ENCODE assay signal across 18 cellular contexts in genomic region chr3:50318163-50318562, GRCh38. TPM values are rescaled to one million over a fixed set of nuclear protein-coding genes. Genes with fewer than 3 reads are reported as not detected.
DNase-seq lines count a peak whose midpoint lies in the region; ATAC-seq and TF ChIP-seq lines count a peak whose summit lies in the region.
"Had no signal": no experiment of that assay in that cellular context is flagged by ENCODE, and none has a peak within 500 bp of the region (broad histone marks: within the 10 kb centered on the region; RNA-seq: fewer than 3 reads in every experiment).

No MANE protein-coding gene starts in this region.

- H3K9me1 ChIP-seq in IMR-90 (ENCODE audit: insufficient read depth, low read length) = peaks cover 23% of the 10 kb centered on the region

- TF ChIP-seq CTCF in IMR-90 (conservative IDR thresholded peaks at IDR 0.05; ENCODE audit: low read depth, low read length) (no peak), mammary epithelial cell (conservative IDR thresholded peaks at IDR 0.05 in 1 of 2, IDR thresholded peaks at IDR 0.05 in 1 of 2; ENCODE audit: extremely low read depth in 1 of 2, insufficient read depth in 1 of 2, low read depth in 1 of 2, low read length in 2 of 2) (no peak), lower lobe of right lung (IDR thresholded peaks at IDR 0.05) (no peak), smooth muscle cell (IDR thresholded peaks at IDR 0.05; ENCODE audit: borderline replicate concordance, insufficient read depth, poor library complexity, severe bottlenecking) (no peak), adrenal gland (IDR thresholded peaks at IDR 0.05) (no peak), A673 (conservative IDR thresholded peaks at IDR 0.05; ENCODE audit: low read depth, low read length) (no peak), osteocyte (IDR thresholded peaks at IDR 0.05) (no peak)

- H3K27me3 Mint-ChIP-seq in osteocyte (ENCODE audit: unreplicated experiment) = no peaks in the 10 kb centered on the region
- H3K27me3 Mint-ChIP-seq: naive thymus-derived CD4-positive, alpha-beta T cell had no signal

- dilution Hi-C loops in IMR-90 (cut with HindIII; ENCODE audit: low sequenced_read_pairs, unreplicated experiment) (no loop called here), mammary epithelial cell (cut with HindIII; ENCODE audit: low sequenced_read_pairs) (no loop called here)

- no peaks in the 10 kb centered on the region for H3K9me3 Mint-ChIP-seq in osteocyte (ENCODE audit: unreplicated experiment)
- H3K9me3 Mint-ChIP-seq: activated naive CD4-positive, alpha-beta T cell treated with anti-CD3 and anti-CD28 coated beads for 36 hours; naive thymus-derived CD4-positive, alpha-beta T cell had no signal

- no peak overlapping the region for H4K91ac ChIP-seq in IMR-90 (ENCODE audit: insufficient read depth, low read depth, low read length)

- H3K36me3 ChIP-seq in IMR-90 (ENCODE audit: control insufficient read depth, insufficient read depth, low read length) (peaks cover 38% of the 10 kb centered on the region), mammary epithelial cell (ENCODE audit: insufficient read depth, low read length) (no peaks in the 10 kb centered on the region), lower lobe of right lung (peaks cover 47% of the 10 kb centered on the region), smooth muscle cell (ENCODE audit: low read depth) (no peaks in the 10 kb centered on the region), adrenal gland (replicated peaks in 1 of 2) (peaks cover 0 to 31% of the 10 kb centered on the region in 2 donors), A673 (ENCODE audit: insufficient read depth, low read length, poor library complexity, severe bottlenecking) (no peaks in the 10 kb centered on the region)

- H3K4me2 ChIP-seq in IMR-90 (ENCODE audit: low read depth, low read length) = no peak overlapping the region
- H3K4me2 ChIP-seq in mammary epithelial cell (ENCODE audit: insufficient read depth, low read depth, low read length) = peak overlapping the region; percentile 58
- no peak overlapping the region for H3K4me2 ChIP-seq in smooth muscle cell

- no peak overlapping the region for H4K5ac ChIP-seq in IMR-90 (ENCODE audit: low read depth, low read length)

- CTCF ChIA-PET in IMR-90 (lab: Yijun Ruan, JAX) = no interaction called here
- CTCF ChIA-PET in mammary epithelial cell (lab: Charles Lee; ENCODE audit: low non-redundant PET) = no interaction called here
- CTCF ChIA-PET in A673 (lab: Charles Lee) = no interaction called here

- no peak overlapping the region for H2AK9ac ChIP-seq in IMR-90 (replicated peaks; ENCODE audit: low read depth, low read length, poor library complexity)

- TSS peak; percentile 38 for BruUV-seq in IMR-90 (replicated peaks; lab: Mats Ljungman, UMichigan)
- no TSS peak for BruUV-seq in mammary epithelial cell (replicated peaks; lab: Mats Ljungman, UMichigan)
- no TSS peak for BruUV-seq in A673 (replicated peaks; lab: Mats Ljungman, UMichigan)

- H3K9ac ChIP-seq in IMR-90 (ENCODE audit: low read depth, low read length) (no peak overlapping the region), mammary epithelial cell (ENCODE audit: insufficient read depth, low read length) (no peak overlapping the region), smooth muscle cell (ENCODE audit: low read depth) (no peak overlapping the region)

- no peak overlapping the region for H3K27ac Mint-ChIP-seq in osteocyte (ENCODE audit: unreplicated experiment)
- H3K27ac Mint-ChIP-seq: activated naive CD4-positive, alpha-beta T cell treated with anti-CD3 and anti-CD28 coated beads for 36 hours; naive thymus-derived CD4-positive, alpha-beta T cell; WTC11 had no signal

- POLR2A ChIA-PET in IMR-90 (lab: Charles Lee; ENCODE audit: unreplicated experiment) (no interaction called here), A673 (lab: Charles Lee; ENCODE audit: low non-redundant PET) (no interaction called here)

- no peak overlapping the region for H3K56ac ChIP-seq in IMR-90 (ENCODE audit: extremely low read depth, insufficient read depth, low read length)

- H4K8ac ChIP-seq in IMR-90 (ENCODE audit: low read depth in 2 of 2, low read length in 2 of 2) = no peak overlapping the region

- H3K4me1 ChIP-seq in IMR-90 (ENCODE audit: control insufficient read depth, insufficient read depth, low read length) (peaks cover 25% of the 10 kb centered on the region), mammary epithelial cell (ENCODE audit: insufficient read depth, low read length) (peaks cover 58% of the 10 kb centered on the region), lower lobe of right lung (peaks cover 88% of the 10 kb centered on the region), smooth muscle cell (ENCODE audit: low read depth) (peaks cover 17% of the 10 kb centered on the region), adrenal gland (replicated peaks in 1 of 2) (peaks cover 45 to 58% of the 10 kb centered on the region in 2 donors), A673 (ENCODE audit: insufficient read depth, low read length, poor library complexity, severe bottlenecking) (peaks cover 3% of the 10 kb centered on the region)

- no peak overlapping the region for H2AK5ac ChIP-seq in IMR-90 (ENCODE audit: low read depth, low read length)

- no peak overlapping the region for H2BK15ac ChIP-seq in IMR-90 (ENCODE audit: low read depth, low read length)

- H3K36me3 Mint-ChIP-seq in osteocyte (ENCODE audit: unreplicated experiment) = peaks cover 7% of the 10 kb centered on the region

- TF ChIP-seq POLR2A in IMR-90 (IDR thresholded peaks at IDR 0.05; ENCODE audit: low read depth, low read length) (no peak), adrenal gland (IDR thresholded peaks at IDR 0.05) (no peak)

- H3K4me3 ChIP-seq in IMR-90 (ENCODE audit: insufficient read depth, low read depth, low read length) (no peak overlapping the region), mammary epithelial cell (replicated peaks in 1 of 3; ENCODE audit: insufficient read depth in 1 of 3, low read depth in 2 of 3, low read length in 3 of 3) (no peak overlapping the region), lower lobe of right lung (peak overlapping the region; percentile 91), smooth muscle cell (no peak overlapping the region), adrenal gland (peak overlapping the region in 1 of 4 donors; percentile 17), A673 (ENCODE audit: low read depth, low read length, poor library complexity, severe bottlenecking) (no peak overlapping the region)

- H3F3A ChIP-seq in smooth muscle cell (ENCODE audit: low read depth) = peaks cover 2% of the 10 kb centered on the region

- ATAC-seq in IMR-90 (ENCODE audit: low read depth) = no peak
- no peak for ATAC-seq in lower lobe of right lung
- no peak for ATAC-seq in HG02623 (IDR thresholded peaks at IDR 0.05; ENCODE audit: unreplicated experiment)
- ATAC-seq: naive thymus-derived CD4-positive, alpha-beta T cell; WTC11 had no signal

- no peaks in the 10 kb centered on the region for H3K9me3 ChIP-seq in IMR-90 (ENCODE audit: control insufficient read depth, insufficient read depth, low read length)
- H3K9me3 ChIP-seq in mammary epithelial cell (replicated peaks; ENCODE audit: insufficient read depth, low read length) = no peaks in the 10 kb centered on the region
- H3K9me3 ChIP-seq in lower lobe of right lung = no peaks in the 10 kb centered on the region
- no peaks in the 10 kb centered on the region for H3K9me3 ChIP-seq in smooth muscle cell (replicated peaks; ENCODE audit: low read depth)
- H3K9me3 ChIP-seq in adrenal gland (replicated peaks in 1 of 3) = no peaks in the 10 kb centered on the region
- H3K9me3 ChIP-seq in A673 (ENCODE audit: low read depth, low read length, poor library complexity, severe bottlenecking) = no peaks in the 10 kb centered on the region

- DNase-seq in IMR-90 (no peak), mammary epithelial cell (no peak), lower lobe of right lung (no peak), smooth muscle cell (lab: John Stamatoyannopoulos, UW; ENCODE audit: unreplicated experiment) (no peak), adrenal gland (no peak), A673 (ENCODE audit: low spot score) (no peak), osteocyte (ENCODE audit: extremely low spot score, unreplicated experiment) (no peak)
- DNase-seq: activated naive CD4-positive, alpha-beta T cell treated with anti-CD3 and anti-CD28 coated beads for 36 hours; glutamatergic neuron; Karpas-422; naive thymus-derived CD4-positive, alpha-beta T cell; NCI-H1694; NCI-H524; T-helper 1 cell had no signal

- H4K20me1 ChIP-seq in IMR-90 (ENCODE audit: insufficient read depth, low read length) (0 out of 2 replicates have a peak, but pooled peaks cover 18% of the 10 kb centered on the region), mammary epithelial cell (ENCODE audit: insufficient read depth, low read length) (no peaks in the 10 kb centered on the region), smooth muscle cell (ENCODE audit: low read depth) (peaks cover 24% of the 10 kb centered on the region)

- in situ Hi-C loops in IMR-90 (cut with MboI; ENCODE audit: low sequenced_read_pairs) = no loop called here
- in situ Hi-C loops in mammary epithelial cell (cut with MboI; ENCODE audit: low sequenced_read_pairs in 2 of 2) = no loop called here

- intact Hi-C loops in IMR-90 (cut with micrococcal nuclease) = no loop called here
- intact Hi-C loops in mammary epithelial cell (cut with micrococcal nuclease) = no loop called here
- intact Hi-C loops in lower lobe of right lung (cut with DNase I) = no loop called here
- intact Hi-C loops in adrenal gland (cut with DNase I) = no loop called here
- intact Hi-C loops in A673 (cut with micrococcal nuclease; ENCODE audit: unreplicated experiment) = no loop called here

- no peak overlapping the region for H3K4ac ChIP-seq in IMR-90 (ENCODE audit: low read depth, low read length)

- peaks cover 28% of the 10 kb centered on the region for H3K4me1 Mint-ChIP-seq in osteocyte (ENCODE audit: unreplicated experiment)

- H3K18ac ChIP-seq in IMR-90 (ENCODE audit: low read depth, low read length) = no peak overlapping the region

- peaks cover 29 to 57% of the 10 kb centered on the region in 2 experiments for H3K79me1 ChIP-seq in IMR-90 (ENCODE audit: low read depth in 1 of 2, low read length in 2 of 2)

- H3K79me2 ChIP-seq in mammary epithelial cell (ENCODE audit: insufficient read depth, low read length) = peaks cover 43% of the 10 kb centered on the region
- H3K79me2 ChIP-seq in smooth muscle cell (ENCODE audit: low read depth) = peaks cover 20% of the 10 kb centered on the region

- H3K27ac ChIP-seq in IMR-90 (ENCODE audit: insufficient read depth, low read length) (no peak overlapping the region), mammary epithelial cell (ENCODE audit: insufficient read depth, low read depth, low read length) (peak overlapping the region; percentile 78), lower lobe of right lung (peak overlapping the region; percentile 98), smooth muscle cell (ENCODE audit: low read depth) (peak overlapping the region; percentile 75), adrenal gland (peak overlapping the region in 1 of 5 donors; percentile 25), A673 (ENCODE audit: low read depth, low read length, poor library complexity, severe bottlenecking) (no peak overlapping the region)
- H3K27ac ChIP-seq: HL-60 had no signal

- H3K4me3 Mint-ChIP-seq in osteocyte (ENCODE audit: unreplicated experiment) = no peak overlapping the region
- H3K4me3 Mint-ChIP-seq: activated naive CD4-positive, alpha-beta T cell treated with anti-CD3 and anti-CD28 coated beads for 36 hours had no signal

- no peak overlapping the region for H2BK120ac ChIP-seq in IMR-90 (ENCODE audit: low read depth, low read length)

- H3K14ac ChIP-seq in IMR-90 (replicated peaks; ENCODE audit: low read depth, low read length) = no peak overlapping the region

- 95% methylated on average over 10 of the region's 11 CpGs; no CpG with 5 or more reads in 1 of the 2 experiments for WGBS in IMR-90 (ENCODE audit: extremely low coverage in 2 of 2, insufficient read length in 1 of 2), 2 experiments
- WGBS in mammary epithelial cell (ENCODE audit: low coverage, missing lambda C conversion rate) = 96% methylated on average over 5 of the region's 11 CpGs
- WGBS in smooth muscle cell (ENCODE audit: low lambda C conversion rate) = 98% methylated on average over 11 of the region's 11 CpGs
- WGBS in adrenal gland, 4 donors = 80 to 93% (median 82%) methylated on average over 6 to 11 of the region's 11 CpGs; no CpG with 5 or more reads in 1 of the 4 donors

- H2BK5ac ChIP-seq in IMR-90 (ENCODE audit: low read depth, low read length, poor library complexity, severe bottlenecking) = no peak overlapping the region

- H3K23ac ChIP-seq in IMR-90 (ENCODE audit: low read depth, low read length) = no peak overlapping the region

- H2AFZ ChIP-seq in IMR-90 (replicated peaks; ENCODE audit: low read length, poor library complexity) = no peak overlapping the region
- no peak overlapping the region for H2AFZ ChIP-seq in mammary epithelial cell (ENCODE audit: low read depth, low read length)
- H2AFZ ChIP-seq in smooth muscle cell (ENCODE audit: low read depth) = no peak overlapping the region

- no peak for TF ChIP-seq RAD21 in IMR-90 (IDR thresholded peaks at IDR 0.05; ENCODE audit: low read length)

- H2BK20ac ChIP-seq in IMR-90 (ENCODE audit: low read depth, low read length) = no peak overlapping the region

- no peaks in the 10 kb centered on the region for H3K27me3 ChIP-seq in IMR-90 (ENCODE audit: control insufficient read depth, insufficient read depth, low read length)
- H3K27me3 ChIP-seq in mammary epithelial cell (ENCODE audit: insufficient read depth, low read length) = no peaks in the 10 kb centered on the region
- H3K27me3 ChIP-seq in lower lobe of right lung (ENCODE audit: low read depth) = no peaks in the 10 kb centered on the region
- H3K27me3 ChIP-seq in smooth muscle cell (ENCODE audit: low read depth) = no peaks in the 10 kb centered on the region
- H3K27me3 ChIP-seq in adrenal gland = no peaks in the 10 kb centered on the region
- no peaks in the 10 kb centered on the region for H3K27me3 ChIP-seq in A673 (replicated peaks; ENCODE audit: insufficient read depth, low read depth, low read length, poor library complexity)

RNA-seq across cellular contexts. Expression of gene HYAL2, which starts 4.4 kb away (rescaled TPM):
- total RNA-seq in IMR-90 (2012; rRNA removed) = 53.6 and 56.8 TPM in 2 replicates
- polyA plus RNA-seq in IMR-90 (2012; rRNA removed) = 104 and 114 TPM in 2 replicates
- polyA plus RNA-seq in IMR-90 (2012; cell fraction: cytosol; rRNA removed) = 59.7 and 156 TPM in 2 replicates
- 32.0 and 77.6 TPM in 2 replicates for polyA plus RNA-seq in IMR-90 (2012; cell fraction: nucleus; rRNA removed; ENCODE audit: low replicate concordance)
- 10 to 100 TPM; 37.0 to 65.5 TPM for total RNA-seq in mammary epithelial cell
- 77.9 TPM for polyA plus RNA-seq in mammary epithelial cell
- polyA minus RNA-seq in mammary epithelial cell = 56.5 TPM
- total RNA-seq in lower lobe of right lung = 155 TPM
- total RNA-seq in smooth muscle cell = 74.7 and 88.0 TPM in 2 replicates
- 72.8 and 83.3 TPM in 2 replicates for polyA plus RNA-seq in smooth muscle cell
- 100 to 1,000 TPM in 4 of 8 donors, 10 to 100 TPM in 4; 62.9 to 186 (median 99.8) TPM for total RNA-seq in adrenal gland
- polyA plus RNA-seq in adrenal gland = 100 to 1,000 TPM in 2 of 3 donors, 10 to 100 TPM in 1; 28.0 to 147 (median 109) TPM
- 17.7 and 18.1 TPM in 2 replicates for total RNA-seq in A673 (2021)
- total RNA-seq in osteocyte = 34.1 and 37.0 TPM in 2 replicates

RNA-seq across cellular contexts. Expression of gene TUSC2, which starts 9.9 kb away (rescaled TPM):
- 13.4 and 14.2 TPM in 2 replicates for total RNA-seq in IMR-90 (2012; rRNA removed)
- 24.0 and 24.8 TPM in 2 replicates for polyA plus RNA-seq in IMR-90 (2012; rRNA removed)
- polyA plus RNA-seq in IMR-90 (2012; cell fraction: cytosol; rRNA removed) = 61.1 and 70.8 TPM in 2 replicates
- polyA plus RNA-seq in IMR-90 (2012; cell fraction: nucleus; rRNA removed; ENCODE audit: low replicate concordance) = 24.8 and 29.9 TPM in 2 replicates
- 10 to 100 TPM; 22.0 to 22.4 TPM for total RNA-seq in mammary epithelial cell
- polyA plus RNA-seq in mammary epithelial cell = 34.4 TPM
- 27.6 TPM for polyA minus RNA-seq in mammary epithelial cell
- total RNA-seq in lower lobe of right lung = 29.4 TPM
- 25.1 and 28.8 TPM in 2 replicates for total RNA-seq in smooth muscle cell
- 53.4 and 57.5 TPM in 2 replicates for polyA plus RNA-seq in smooth muscle cell
- total RNA-seq in adrenal gland = 10 to 100 TPM; 29.0 to 64.3 (median 35.6) TPM
- 10 to 100 TPM; 28.8 to 35.5 (median 31.9) TPM for polyA plus RNA-seq in adrenal gland
- 14.6 and 15.2 TPM in 2 replicates for total RNA-seq in A673 (2021)
- 16.9 and 18.3 TPM in 2 replicates for total RNA-seq in osteocyte

RNA-seq across cellular contexts. Expression of gene HYAL1, which starts 14.8 kb away (rescaled TPM):
- total RNA-seq in IMR-90 (2012; rRNA removed) (under 0.01 and 0.36 TPM in 2 replicates), mammary epithelial cell (under 1 TPM; 0.17 to 0.40 TPM), lower lobe of right lung (58.2 TPM), smooth muscle cell (0.54 and 1.0 TPM in 2 replicates), adrenal gland (10 to 100 TPM; 19.9 to 50.5 (median 36.8) TPM), A673 (2021) (0.37 TPM in 1 of 2 replicates, not detected in the other), osteocyte (0.60 and 0.83 TPM in 2 replicates)
- polyA plus RNA-seq in IMR-90 (2012; rRNA removed) (0.29 and 0.32 TPM in 2 replicates), mammary epithelial cell (2.5 TPM), smooth muscle cell (1.4 TPM in 1 of 2 replicates, not detected in the other), adrenal gland (10 to 100 TPM in 2 of 3 donors, 1 to 10 TPM in 1; 9.7 to 50.1 (median 16.5) TPM)
- 0.21 and 0.32 TPM in 2 replicates for polyA plus RNA-seq in IMR-90 (2012; cell fraction: cytosol; rRNA removed)
- polyA plus RNA-seq in IMR-90 (2012; cell fraction: nucleus; rRNA removed; ENCODE audit: low replicate concordance) = 1.4 and 2.3 TPM in 2 replicates
- polyA minus RNA-seq in mammary epithelial cell = 7.8 TPM
- total RNA-seq: activated naive CD4-positive, alpha-beta T cell treated with anti-CD3 and anti-CD28 coated beads for 36 hours; kidney epithelial cell had no signal

RNA-seq across cellular contexts. Expression of gene HYAL3, which starts 19.0 kb away (rescaled TPM):
- total RNA-seq in IMR-90 (2012; rRNA removed) = 2.2 and 2.7 TPM in 2 replicates
- polyA plus RNA-seq in IMR-90 (2012; rRNA removed) = 5.7 and 7.6 TPM in 2 replicates
- polyA plus RNA-seq in IMR-90 (2012; cell fraction: cytosol; rRNA removed) = 7.4 and 11.3 TPM in 2 replicates
- 4.6 and 10.7 TPM in 2 replicates for polyA plus RNA-seq in IMR-90 (2012; cell fraction: nucleus; rRNA removed; ENCODE audit: low replicate concordance)
- 10 to 100 TPM in 1 of 2 donors, 1 to 10 TPM in 1; 9.7 to 12.7 TPM for total RNA-seq in mammary epithelial cell
- polyA plus RNA-seq in mammary epithelial cell = 23.8 TPM
- 12.6 TPM for polyA minus RNA-seq in mammary epithelial cell
- total RNA-seq in lower lobe of right lung = 4.0 TPM
- total RNA-seq in smooth muscle cell = 1.6 and 2.5 TPM in 2 replicates
- 3.7 and 6.7 TPM in 2 replicates for polyA plus RNA-seq in smooth muscle cell
- 1 to 10 TPM; 1.7 to 5.4 (median 3.4) TPM for total RNA-seq in adrenal gland
- polyA plus RNA-seq in adrenal gland = 1 to 10 TPM; 2.5 to 6.8 (median 3.2) TPM
- total RNA-seq in A673 (2021) = 3.0 and 3.7 TPM in 2 replicates
- 2.3 and 3.0 TPM in 2 replicates for total RNA-seq in osteocyte

RNA-seq across cellular contexts. Expression of gene NAA80, which starts 19.0 kb away (rescaled TPM):
- total RNA-seq in IMR-90 (2012; rRNA removed) = 3.1 and 5.0 TPM in 2 replicates
- polyA plus RNA-seq in IMR-90 (2012; rRNA removed) = 14.2 and 14.4 TPM in 2 replicates
- polyA plus RNA-seq in IMR-90 (2012; cell fraction: cytosol; rRNA removed) = 7.4 and 10.9 TPM in 2 replicates
- polyA plus RNA-seq in IMR-90 (2012; cell fraction: nucleus; rRNA removed; ENCODE audit: low replicate concordance) = 19.3 and 45.2 TPM in 2 replicates
- 10 to 100 TPM in 1 of 2 donors, 1 to 10 TPM in 1; 8.3 to 20.9 TPM for total RNA-seq in mammary epithelial cell
- polyA plus RNA-seq in mammary epithelial cell = 14.6 TPM
- 71.3 TPM for polyA minus RNA-seq in mammary epithelial cell
- 9.3 TPM for total RNA-seq in lower lobe of right lung
- total RNA-seq in smooth muscle cell = 11.3 and 13.0 TPM in 2 replicates
- polyA plus RNA-seq in smooth muscle cell = 16.7 and 21.9 TPM in 2 replicates
- 10 to 100 TPM in 6 of 8 donors, 1 to 10 TPM in 2; 9.8 to 17.9 (median 11.0) TPM for total RNA-seq in adrenal gland
- polyA plus RNA-seq in adrenal gland = 10 to 100 TPM in 2 of 3 donors, 1 to 10 TPM in 1; 6.0 to 19.8 (median 14.0) TPM
- total RNA-seq in A673 (2021) = 5.3 and 7.0 TPM in 2 replicates
- total RNA-seq in osteocyte = 14.3 and 16.2 TPM in 2 replicates

Comparison
In these comparisons a context has a peak if more than half of its experiments do, and no peak if none do; other contexts are left out.
1. H3K27ac ChIP-seq: peak in mammary epithelial cell (single experiment), lower lobe of right lung (single experiment) and smooth muscle cell (single experiment); none in IMR-90 (single experiment) and A673 (single experiment).
2. RNA of gene HYAL1, which starts 14.8 kb away (total RNA-seq): 58.2 TPM in lower lobe of right lung (single experiment) and 19.9 to 50.5 TPM in adrenal gland; 0.54 to 1.0 TPM in smooth muscle cell, 0.60 to 0.83 TPM in osteocyte, 0.17 to 0.40 TPM in mammary epithelial cell, 0.37 TPM in A673 and under 0.01 to 0.36 TPM in IMR-90; every median in the first group is over 10 times any median in the second.